Comparison of ENCODE assay signal across 8 cellular contexts in the genomic region with DNA sequence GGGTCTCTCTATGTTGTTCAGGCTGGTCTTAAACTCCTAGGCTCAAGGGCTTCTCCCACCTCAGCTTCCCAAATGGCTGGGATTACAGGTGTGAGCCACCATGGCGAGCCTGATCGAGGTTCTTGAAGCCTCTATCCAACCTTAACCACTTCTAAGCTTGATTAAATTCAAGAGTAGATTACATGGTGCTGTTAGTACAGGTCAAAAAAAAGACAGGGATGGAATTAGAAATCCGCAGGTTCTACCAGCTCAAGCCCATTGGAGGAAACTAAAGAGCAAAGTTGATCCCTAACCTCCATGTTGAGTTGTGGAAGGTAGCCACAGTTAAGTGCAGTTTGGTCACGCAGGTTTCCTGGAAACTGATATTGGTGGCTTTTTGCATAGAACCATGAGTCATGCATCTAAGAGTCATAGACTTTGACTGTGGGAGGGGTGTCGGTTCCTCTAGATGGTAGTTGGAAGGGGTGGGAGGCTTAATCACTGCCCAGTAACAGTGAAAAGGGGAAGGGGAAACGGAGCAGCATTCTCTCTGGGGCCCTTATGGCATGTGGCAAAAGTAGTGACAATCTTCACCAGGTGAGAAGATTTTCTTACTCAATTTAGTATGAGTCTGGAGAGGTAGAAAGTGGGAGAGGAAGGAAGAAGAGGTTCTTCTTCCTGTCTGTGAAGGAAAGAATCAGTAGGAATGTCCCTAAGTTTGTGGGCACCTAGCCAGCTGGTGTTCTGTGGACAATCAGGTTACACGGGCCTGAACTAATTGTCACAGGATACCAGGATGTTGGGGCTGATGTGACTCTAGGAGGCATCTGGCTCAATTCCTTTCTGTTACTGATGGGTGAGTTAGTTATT.
DNase-seq lines count a peak whose midpoint lies in the region; ATAC-seq and TF ChIP-seq lines count a peak whose summit lies in the region.

No MANE protein-coding gene starts in this region.

- no peak overlapping the region for H3K4me3 Mint-ChIP-seq in nephron progenitor cell

- H3K4me1 Mint-ChIP-seq in nephron progenitor cell: no peaks in the 10 kb centered on the region

- peaks cover 3% of the 10 kb centered on the region for H3K27me3 Mint-ChIP-seq in nephron progenitor cell (ENCODE audit: low read depth, poor library complexity)

- ATAC-seq in GM21717 (IDR thresholded peaks at IDR 0.05; ENCODE audit: unreplicated experiment): peak; percentile 61

- DNase-seq in NOMO-1 (lab: John Stamatoyannopoulos, UW; ENCODE audit: unreplicated experiment in 2 of 2) (peak; percentile 81 to 92), NCI-H1105 (lab: John Stamatoyannopoulos, UW) (no peak), nephron progenitor cell (no peak), NCI-H2081 (lab: John Stamatoyannopoulos, UW) (no peak)
- DNase-seq in activated T-helper 9 cell treated with anti-CD3 and anti-CD28 coated beads, Interleukin-2, amount 50 U/mL, for 16 hours (ENCODE audit: low read depth): peak; percentile 43
- DNase-seq in stimulated activated CD4-positive, alpha-beta T cell treated with anti-CD3 and anti-CD28 coated beads, Interleukin-2, amount 100 ng/mL, for 24 hours: peak; percentile 48 to 71

- no peaks in the 10 kb centered on the region for H3K9me3 Mint-ChIP-seq in nephron progenitor cell

- no peaks in the 10 kb centered on the region for H3K36me3 Mint-ChIP-seq in nephron progenitor cell (ENCODE audit: low read depth)

- no peak overlapping the region for H3K27ac Mint-ChIP-seq in nephron progenitor cell

- no peak for TF ChIP-seq CTCF in nephron progenitor cell (IDR thresholded peaks at IDR 0.05)

- H3K4me3 ChIP-seq in GM08714 (ENCODE audit: low read length): peak overlapping the region; percentile 43; the same call in 1 of the 2 replicates

Comparison
In these comparisons a context has a peak if more than half of its experiments do, and no peak if none do; other contexts are left out.
1. DNase-seq: peak in NOMO-1 (2 of 2), activated T-helper 9 cell treated with anti-CD3 and anti-CD28 coated beads, Interleukin-2, amount 50 U/mL, for 16 hours (single experiment) and stimulated activated CD4-positive, alpha-beta T cell treated with anti-CD3 and anti-CD28 coated beads, Interleukin-2, amount 100 ng/mL, for 24 hours (2 of 2); none in NCI-H1105 (single experiment), nephron progenitor cell (single experiment) and NCI-H2081 (0 of 2).